In genomic region chr16:23607740-23608139, GRCh38 we compare ENCODE assay signal across 25 cellular contexts. TPM values are rescaled to one million over a fixed set of nuclear protein-coding genes. Genes with fewer than 3 reads are reported as not detected.
DNase-seq lines count a peak whose midpoint lies in the region; ATAC-seq, FAIRE-seq and TF ChIP-seq lines count a peak whose summit lies in the region.
"Had no signal": no experiment of that assay in that cellular context is flagged by ENCODE, and none has a peak within 500 bp of the region (broad histone marks: within the 10 kb centered on the region; RNA-seq: fewer than 3 reads in every experiment).

No MANE protein-coding gene starts in this region.

- no CpG with 5 or more reads among the region's 6 CpGs for WGBS in H9 (ENCODE audit: extremely low coverage, insufficient read length, low lambda C conversion rate)
- 75 to 83% (median 79%) methylated on average over 6 of the region's 6 CpGs for WGBS in heart left ventricle, 4 donors

- H2BK120ac ChIP-seq in H9 (ENCODE audit: low read depth, low read length, poor library complexity, severe bottlenecking), result no peak overlapping the region

- no peaks in the 10 kb centered on the region for H3K4me1 Mint-ChIP-seq in H9
- H3K4me1 Mint-ChIP-seq: activated B cell treated with CpG ODN at 0.5 μM for 24 hours; central memory CD8-positive, alpha-beta T cell; GM23338; IgD-negative memory B cell; naive B cell; stimulated activated naive CD8-positive, alpha-beta T cell treated with anti-CD3 and anti-CD28 coated beads, Interleukin-15, amount 100 ng/mL, for 72 hours had no signal

- no peaks in the 10 kb centered on the region for H3K9me3 Mint-ChIP-seq in H9
- H3K9me3 Mint-ChIP-seq: activated B cell treated with CpG ODN at 0.5 μM for 24 hours; activated CD4-positive, alpha-beta memory T cell treated with anti-CD3 and anti-CD28 coated beads for 36 hours; central memory CD8-positive, alpha-beta T cell; GM23338; IgD-negative memory B cell; naive B cell; stimulated activated naive CD8-positive, alpha-beta T cell treated with anti-CD3 and anti-CD28 coated beads, Interleukin-15, amount 100 ng/mL, for 72 hours had no signal

- no peak overlapping the region for H3K14ac ChIP-seq in H9 (ENCODE audit: insufficient read depth, low read length)

- no peaks in the 10 kb centered on the region for H3K27me3 Mint-ChIP-seq in H9 (ENCODE audit: low read depth)
- H3K27me3 Mint-ChIP-seq: activated B cell treated with CpG ODN at 0.5 μM for 24 hours; activated CD4-positive, alpha-beta memory T cell treated with anti-CD3 and anti-CD28 coated beads for 36 hours; central memory CD8-positive, alpha-beta T cell; IgD-negative memory B cell; naive B cell; stimulated activated naive CD8-positive, alpha-beta T cell treated with anti-CD3 and anti-CD28 coated beads, Interleukin-15, amount 100 ng/mL, for 72 hours had no signal

- no peak overlapping the region for H3K23ac ChIP-seq in H9 (ENCODE audit: insufficient read length, low read depth, low read length)

- no peaks in the 10 kb centered on the region for H3K23me2 ChIP-seq in H9 (ENCODE audit: insufficient read length, low read depth, low read length, poor library complexity, severe bottlenecking)

- H3K4ac ChIP-seq in H9 (ENCODE audit: low read depth, low read length), result no peak overlapping the region

- no peak overlapping the region for H2AK5ac ChIP-seq in H9 (ENCODE audit: insufficient read length, low read length)

- no peak overlapping the region for H3K56ac ChIP-seq in H9 (ENCODE audit: insufficient read length, low read depth, low read length)

- H4K20me1 ChIP-seq in H9 (ENCODE audit: control insufficient read depth, insufficient read depth, insufficient read length) (no peaks in the 10 kb centered on the region), osteoblast (ENCODE audit: insufficient read depth, low read length) (no peaks in the 10 kb centered on the region)

- no peak for FAIRE-seq in kidney (lab: Jason Lieb, UNC)
- FAIRE-seq: GM12892 had no signal

- H3K9ac ChIP-seq in H9 (ENCODE audit: extremely low read depth, insufficient read length, low read length) (no peak overlapping the region), kidney (ENCODE audit: low read length in 2 of 2) (no peak overlapping the region)

- peaks cover 27% of the 10 kb centered on the region for H3K36me3 ChIP-seq in SJSA1
- H3K36me3 ChIP-seq in osteoblast (ENCODE audit: insufficient read depth, low read length), result peaks cover 21% of the 10 kb centered on the region
- H3K36me3 ChIP-seq in heart left ventricle, result peaks cover 0 to 83% (median 58%) of the 10 kb centered on the region in 9 donors
- peaks cover 4 to 16% of the 10 kb centered on the region in 2 donors for H3K36me3 ChIP-seq in kidney (ENCODE audit: control insufficient read depth in 1 of 2, insufficient read depth in 2 of 2, low read length in 2 of 2)

- intact Hi-C loops in heart left ventricle (cut with DNase I), result no loop called here
- intact Hi-C loops in kidney (cut with DNase I), result no loop called here

- H3K4me3 Mint-ChIP-seq in H9, result no peak overlapping the region
- H3K4me3 Mint-ChIP-seq: activated B cell treated with CpG ODN at 0.5 μM for 24 hours; activated CD4-positive, alpha-beta memory T cell treated with anti-CD3 and anti-CD28 coated beads for 36 hours; central memory CD8-positive, alpha-beta T cell; GM23338; IgD-negative memory B cell; stimulated activated naive CD8-positive, alpha-beta T cell treated with anti-CD3 and anti-CD28 coated beads, Interleukin-15, amount 100 ng/mL, for 72 hours had no signal

- H3T11ph ChIP-seq in H9 (ENCODE audit: low read length), result no peak overlapping the region

- TF ChIP-seq POLR2A in heart left ventricle (IDR thresholded peaks at IDR 0.05), result no peak

- H3K27ac Mint-ChIP-seq in H9, result peak overlapping the region in 2 of 3 experiments; percentile 7 to 44; a peak in 1 of 7 replicates
- H3K27ac Mint-ChIP-seq: activated B cell treated with CpG ODN at 0.5 μM for 24 hours; activated CD4-positive, alpha-beta memory T cell treated with anti-CD3 and anti-CD28 coated beads for 36 hours; GM23338; IgD-negative memory B cell; stimulated activated naive CD8-positive, alpha-beta T cell treated with anti-CD3 and anti-CD28 coated beads, Interleukin-15, amount 100 ng/mL, for 72 hours had no signal

- H3K4me3 ChIP-seq in SJSA1 (no peak overlapping the region), fibroblast of pulmonary artery (replicated peaks; ENCODE audit: low read depth, low read length) (no peak overlapping the region), osteoblast (ENCODE audit: insufficient read depth, low read length) (peak overlapping the region; percentile 3), heart left ventricle (no peak overlapping the region), kidney (ENCODE audit: low read length in 2 of 2) (no peak overlapping the region)
- H3K4me3 ChIP-seq: GM23338, transverse colon had no signal

- no peak overlapping the region for H3K18ac ChIP-seq in H9 (ENCODE audit: insufficient read length, low read depth, low read length)

- H4K8ac ChIP-seq in H9 (replicated peaks; ENCODE audit: insufficient read length, low read depth, low read length), result no peak overlapping the region

- TF ChIP-seq CTCF in H9 (conservative IDR thresholded peaks at IDR 0.05) (no peak), fibroblast of pulmonary artery (IDR thresholded peaks at IDR 0.05; ENCODE audit: low read length, missing control alignments) (no peak), osteoblast (IDR thresholded peaks at IDR 0.05; ENCODE audit: extremely low read depth, low read depth, low read length) (no peak), heart left ventricle (IDR thresholded peaks at IDR 0.05) (no peak), kidney (IDR thresholded peaks at IDR 0.05; ENCODE audit: borderline replicate concordance, extremely low read depth, insufficient read depth) (no peak)

- DNase-seq in H9 (no peak), SJSA1 (ENCODE audit: low read depth in 1 of 2, low spot score in 2 of 2) (no peak), fibroblast of pulmonary artery (ENCODE audit: low read depth) (peak; percentile 42), osteoblast (ENCODE audit: insufficient read length, low spot score, missing footprints) (no peak), HuH-7.5 (ENCODE audit: low spot score) (no peak), heart left ventricle (no peak), kidney (no peak)
- DNase-seq: activated B cell treated with CpG ODN at 0.5 μM for 24 hours; activated CD4-positive, alpha-beta memory T cell treated with anti-CD3 and anti-CD28 coated beads for 36 hours; activated naive CD4-positive, alpha-beta T cell; amygdala; erythroblast; mammary epithelial cell; naive B cell; NCI-H146; NCI-H2171; NCI-H526 treated with DMSO at 0.1 percent for 48 hours; retina; stimulated activated naive CD8-positive, alpha-beta T cell treated with anti-CD3 and anti-CD28 coated beads, Interleukin-15, amount 100 ng/mL, for 72 hours; transverse colon had no signal

- H2BK20ac ChIP-seq in H9 (ENCODE audit: low read depth, low read length, poor library complexity, severe bottlenecking), result no peak overlapping the region

- no peak overlapping the region for H2AFZ ChIP-seq in H9 (ENCODE audit: low read length)
- H2AFZ ChIP-seq in osteoblast (ENCODE audit: low read length), result peak overlapping the region; percentile 21
- H2AFZ ChIP-seq: GM23338 had no signal

- no peak overlapping the region for H2BK5ac ChIP-seq in H9 (ENCODE audit: insufficient read length, low read length)

- ATAC-seq in HG02840 (IDR thresholded peaks at IDR 0.05; ENCODE audit: low FRiP score, unreplicated experiment) (no peak), heart left ventricle (no peak)
- ATAC-seq: GM23338; stimulated activated naive CD8-positive, alpha-beta T cell treated with anti-CD3 and anti-CD28 coated beads, Interleukin-15, amount 100 ng/mL, for 72 hours had no signal

- H3K36me3 Mint-ChIP-seq in H9 (ENCODE audit: insufficient read depth in 1 of 3, low read depth in 3 of 3), result peaks cover 14 to 62% (median 38%) of the 10 kb centered on the region in 3 experiments; a peak in 6 of 7 replicates
- H3K36me3 Mint-ChIP-seq: IgD-negative memory B cell had no signal

- H3K4me2 ChIP-seq in H9 (ENCODE audit: insufficient read depth, insufficient read length, low read length) (no peak overlapping the region), osteoblast (ENCODE audit: insufficient read depth, low read length) (peak overlapping the region; percentile 59)
- H3K4me2 ChIP-seq: GM23338 had no signal

- H3K79me1 ChIP-seq in H9 (ENCODE audit: insufficient read depth, low read depth, low read length, poor library complexity, severe bottlenecking), result no peaks in the 10 kb centered on the region

- H3K27me3 ChIP-seq in H9 (ENCODE audit: insufficient read depth, low read length) (no peaks in the 10 kb centered on the region), SJSA1 (replicated peaks) (no peaks in the 10 kb centered on the region), osteoblast (ENCODE audit: insufficient read depth, low read length) (no peaks in the 10 kb centered on the region), heart left ventricle (no peaks in the 10 kb centered on the region)
- H3K27me3 ChIP-seq: transverse colon had no signal

- H3K9me3 ChIP-seq in H9 (ENCODE audit: control insufficient read depth, low read depth, low read length) (no peaks in the 10 kb centered on the region), SJSA1 (replicated peaks) (no peaks in the 10 kb centered on the region), osteoblast (ENCODE audit: low read depth, low read length) (no peaks in the 10 kb centered on the region), heart left ventricle (no peaks in the 10 kb centered on the region), kidney (ENCODE audit: control insufficient read depth in 1 of 2, low read length in 2 of 2) (no peaks in the 10 kb centered on the region)
- H3K9me3 ChIP-seq: transverse colon had no signal

- H2BK15ac ChIP-seq in H9 (ENCODE audit: low read depth, low read length), result no peak overlapping the region

- H4K91ac ChIP-seq in H9 (ENCODE audit: insufficient read length, low read depth, low read length), result no peak overlapping the region

- H3K4me1 ChIP-seq in H9 (ENCODE audit: insufficient read depth, low read length), result no peaks in the 10 kb centered on the region
- H3K4me1 ChIP-seq in SJSA1 (replicated peaks), result peaks cover 11% of the 10 kb centered on the region
- peaks cover 16% of the 10 kb centered on the region for H3K4me1 ChIP-seq in osteoblast (ENCODE audit: insufficient read depth, low read length)
- H3K4me1 ChIP-seq in heart left ventricle, result peaks cover 0 to 8% (median 0%) of the 10 kb centered on the region in 12 donors
- no peaks in the 10 kb centered on the region for H3K4me1 ChIP-seq in kidney (ENCODE audit: control insufficient read depth in 1 of 2, insufficient read depth in 1 of 2, low read depth in 1 of 2, low read length in 2 of 2)
- H3K4me1 ChIP-seq: transverse colon had no signal

- no peak overlapping the region for H4K5ac ChIP-seq in H9 (ENCODE audit: insufficient read length, low read depth, low read length)

- H3K79me2 ChIP-seq in H9 (ENCODE audit: insufficient read depth, low read length) (no peaks in the 10 kb centered on the region), osteoblast (ENCODE audit: insufficient read depth, low read length) (no peaks in the 10 kb centered on the region)

- no peak overlapping the region for H2BK12ac ChIP-seq in H9 (ENCODE audit: insufficient read length, low read depth, low read length)

- no peak overlapping the region for H3K27ac ChIP-seq in H9 (ENCODE audit: insufficient read length, low read depth, low read length)
- H3K27ac ChIP-seq in SJSA1, result peak overlapping the region; percentile 46
- peak overlapping the region; percentile 73 for H3K27ac ChIP-seq in osteoblast (ENCODE audit: low read depth, low read length)
- no peak overlapping the region for H3K27ac ChIP-seq in heart left ventricle
- no peak overlapping the region for H3K27ac ChIP-seq in kidney (ENCODE audit: low read depth in 2 of 2, low read length in 2 of 2)
- H3K27ac ChIP-seq: transverse colon had no signal

RNA-seq across cellular contexts. Expression of gene NDUFAB1, which starts 11.6 kb away (rescaled TPM):
- total RNA-seq in H9 (2021) (183 and 192 TPM in 2 replicates), osteoblast (43.1 and 50.7 TPM in 2 replicates), heart left ventricle (100 to 1,000 TPM; 298 to 896 (median 409) TPM), kidney (66.6 TPM)
- 140 and 184 TPM in 2 replicates for total RNA-seq in SJSA1 (2014; rRNA removed; shearing (Covaris generic))
- polyA plus RNA-seq in heart left ventricle (100 to 1,000 TPM; 582 to 605 TPM), kidney (ENCODE audit: insufficient read depth, low read depth, low replicate concordance) (374 TPM)

RNA-seq across cellular contexts. Expression of gene PALB2, which starts 33.4 kb away (rescaled TPM):
- total RNA-seq in H9 (2021), result 37.7 and 40.3 TPM in 2 replicates
- 9.7 and 12.4 TPM in 2 replicates for total RNA-seq in SJSA1 (2014; rRNA removed; shearing (Covaris generic))
- total RNA-seq in osteoblast, result 14.8 and 15.9 TPM in 2 replicates
- total RNA-seq in heart left ventricle, result 1 to 10 TPM; 3.8 to 7.4 (median 4.5) TPM
- polyA plus RNA-seq in heart left ventricle, result 1 to 10 TPM; 3.4 to 5.7 TPM
- total RNA-seq in kidney, result 11.7 TPM
- polyA plus RNA-seq in kidney (ENCODE audit: insufficient read depth, low read depth, low replicate concordance), result 5.7 TPM

RNA-seq across cellular contexts. Expression of gene DCTN5, which starts 33.5 kb away (rescaled TPM):
- total RNA-seq in H9 (2021), result 114 and 115 TPM in 2 replicates
- total RNA-seq in SJSA1 (2014; rRNA removed; shearing (Covaris generic)), result 22.4 and 57.8 TPM in 2 replicates
- total RNA-seq in osteoblast, result 35.4 and 35.5 TPM in 2 replicates
- 10 to 100 TPM; 26.8 to 56.0 (median 40.5) TPM for total RNA-seq in heart left ventricle
- 10 to 100 TPM in 1 of 2 donors, 1 to 10 TPM in 1; 7.4 to 36.9 TPM for polyA plus RNA-seq in heart left ventricle
- 60.5 TPM for total RNA-seq in kidney
- polyA plus RNA-seq in kidney (ENCODE audit: insufficient read depth, low read depth, low replicate concordance), result 36.5 TPM

RNA-seq across cellular contexts. Expression of gene UBFD1, which starts 50.2 kb away (rescaled TPM):
- 107 and 112 TPM in 2 replicates for total RNA-seq in H9 (2021)
- total RNA-seq in SJSA1 (2014; rRNA removed; shearing (Covaris generic)), result 88.0 and 173 TPM in 2 replicates
- total RNA-seq in osteoblast, result 94.3 and 109 TPM in 2 replicates
- total RNA-seq in heart left ventricle, result 100 to 1,000 TPM in 2 of 9 donors, 10 to 100 TPM in 7; 42.0 to 116 (median 57.7) TPM
- polyA plus RNA-seq in heart left ventricle, result 10 to 100 TPM; 17.9 to 40.2 TPM
- 52.8 TPM for total RNA-seq in kidney
- 20.8 TPM for polyA plus RNA-seq in kidney (ENCODE audit: insufficient read depth, low read depth, low replicate concordance)

RNA-seq across cellular contexts. Expression of gene EARS2, which starts 50.6 kb away (rescaled TPM):
- total RNA-seq in H9 (2021) (50.1 and 51.9 TPM in 2 replicates), osteoblast (26.8 and 32.6 TPM in 2 replicates), heart left ventricle (10 to 100 TPM; 12.2 to 37.0 (median 21.5) TPM), kidney (21.6 TPM)
- 48.4 and 51.2 TPM in 2 replicates for total RNA-seq in SJSA1 (2014; rRNA removed; shearing (Covaris generic))
- polyA plus RNA-seq in heart left ventricle (10 to 100 TPM; 16.7 to 22.8 TPM), kidney (ENCODE audit: insufficient read depth, low read depth, low replicate concordance) (30.4 TPM)

Comparison
In these comparisons a context has a peak if more than half of its experiments do, and no peak if none do; other contexts are left out.
1. H3K27ac ChIP-seq: peak in SJSA1 (single experiment) and osteoblast (single experiment); none in H9 (single experiment), heart left ventricle (0 of 12) and kidney (0 of 2).